ENCODE assay signal across 13 cellular contexts in the genomic region with DNA sequence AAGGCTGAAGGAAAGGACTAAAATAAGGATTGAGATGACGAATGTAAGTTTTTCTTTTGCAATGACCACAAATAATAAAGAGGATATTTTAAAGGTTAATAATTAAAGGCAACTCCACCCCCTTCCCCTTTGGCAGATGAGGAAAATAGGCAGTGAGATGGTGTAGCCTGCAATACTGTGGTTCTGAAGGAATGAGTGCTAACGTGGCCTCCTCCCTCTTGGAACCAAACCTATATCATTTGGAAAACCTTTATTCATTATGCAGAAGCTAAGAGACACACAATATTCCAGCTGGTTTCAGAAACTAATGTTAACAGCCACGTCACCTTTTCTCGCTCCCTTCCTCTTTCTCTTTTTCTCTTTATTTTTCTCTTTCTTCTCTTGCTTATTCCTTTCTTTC.
"Had no signal": no experiment of that assay in that cellular context is flagged by ENCODE, and none has a peak within 500 bp of the region (broad histone marks: within the 10 kb centered on the region; RNA-seq: fewer than 3 reads in every experiment).

No MANE protein-coding gene starts in this region.

- H3K4me3 Mint-ChIP-seq: activated T-cell treated with anti-CD3 and anti-CD28 coated beads, Interleukin-2, amount 50 U/mL, for 4 hours; naive thymus-derived CD8-positive, alpha-beta T cell had no signal

- DNase-seq: activated CD4-positive, alpha-beta T cell treated with anti-CD3 and anti-CD28 coated beads, Interleukin-2, amount 50 U/mL, for 4 hours; activated CD4-positive, CD25-positive, alpha-beta regulatory T cell treated with anti-CD3 and anti-CD28 coated beads, Interleukin-2, amount 50 U/mL, for 72 hours; activated effector memory CD4-positive, alpha-beta T cell treated with anti-CD3 and anti-CD28 coated beads, Interleukin-2, amount 50 U/mL, for 16 hours; activated T-cell treated with anti-CD3 and anti-CD28 coated beads, Interleukin-2, amount 50 U/mL, for 4 hours; dorsolateral prefrontal cortex; gastrocnemius medialis; hypothalamus; naive thymus-derived CD8-positive, alpha-beta T cell; nucleus accumbens; psoas muscle; T-helper 9 cell; tibial artery had no signal

- ATAC-seq: activated naive CD4-positive, alpha-beta T cell treated with anti-CD3 and anti-CD28 coated beads, Interleukin-2, amount 50 U/mL, for 72 hours; activated T-cell treated with anti-CD3 and anti-CD28 coated beads, Interleukin-2, amount 50 U/mL, for 4 hours; gastrocnemius medialis; naive thymus-derived CD8-positive, alpha-beta T cell; psoas muscle had no signal

- H3K27me3 ChIP-seq: gastrocnemius medialis, tibial artery had no signal

- H3K4me3 ChIP-seq: dorsolateral prefrontal cortex, gastrocnemius medialis, psoas muscle, tibial artery had no signal

- H3K4me1 Mint-ChIP-seq: naive thymus-derived CD8-positive, alpha-beta T cell had no signal

- H3K27ac Mint-ChIP-seq: activated naive CD4-positive, alpha-beta T cell treated with anti-CD3 and anti-CD28 coated beads, Interleukin-2, amount 50 U/mL, for 72 hours; naive thymus-derived CD8-positive, alpha-beta T cell had no signal

- H3K27ac ChIP-seq: dorsolateral prefrontal cortex, gastrocnemius medialis, psoas muscle had no signal

- H3K4me1 ChIP-seq: gastrocnemius medialis, psoas muscle had no signal

- H3K9me3 ChIP-seq: gastrocnemius medialis, psoas muscle had no signal

- H3K36me3 ChIP-seq: gastrocnemius medialis, tibial artery had no signal
